ENCODE assay signal across 21 cellular contexts in the genomic region with DNA sequence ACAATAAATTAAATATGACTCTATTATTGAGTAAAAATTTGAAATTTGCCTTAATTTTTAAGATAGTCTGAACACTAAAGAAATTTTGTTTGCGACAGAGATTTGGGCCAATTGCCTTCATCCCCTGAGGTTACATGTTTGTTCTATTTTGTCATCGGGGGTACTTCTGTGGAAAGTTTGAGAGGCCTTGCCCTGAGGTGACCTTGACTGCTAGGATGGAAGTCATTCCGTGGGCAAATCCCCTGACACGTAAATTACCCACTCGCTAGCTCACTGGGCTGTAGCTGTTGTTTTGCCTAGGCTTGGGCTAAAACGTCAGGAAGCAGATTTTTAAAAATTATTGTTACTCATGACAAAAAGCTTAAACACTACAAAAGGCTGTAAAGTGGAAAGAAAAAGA.
DNase-seq lines count a peak whose midpoint lies in the region; ATAC-seq and TF ChIP-seq lines count a peak whose summit lies in the region.
"Had no signal": no experiment of that assay in that cellular context is flagged by ENCODE, and none has a peak within 500 bp of the region (broad histone marks: within the 10 kb centered on the region; RNA-seq: fewer than 3 reads in every experiment).

No MANE protein-coding gene starts in this region.

- H2BK12ac ChIP-seq in mesenchymal stem cell (ENCODE audit: low read length in 2 of 2) (no peak overlapping the region), H9 (ENCODE audit: insufficient read length, low read depth, low read length) (no peak overlapping the region)

- H3K23ac ChIP-seq in mesenchymal stem cell (ENCODE audit: low read length in 2 of 2) (no peak overlapping the region), H9 (ENCODE audit: insufficient read length, low read depth, low read length) (no peak overlapping the region)

- H3K4me1 ChIP-seq in mesenchymal stem cell (ENCODE audit: control insufficient read depth, insufficient read depth, low read depth, low read length) (no peaks in the 10 kb centered on the region), subcutaneous abdominal adipose tissue (ENCODE audit: control insufficient read depth in 5 of 5, insufficient read depth in 5 of 5, low read length in 5 of 5) (peaks cover 7 to 44% (median 35%) of the 10 kb centered on the region in 5 donors), H9 (ENCODE audit: insufficient read depth, low read length) (no peaks in the 10 kb centered on the region), upper lobe of left lung (no peaks in the 10 kb centered on the region)
- H3K4me1 ChIP-seq: A549 had no signal

- H3K4me2 ChIP-seq in mesenchymal stem cell (ENCODE audit: low read length, poor library complexity, severe bottlenecking) (no peak overlapping the region), H9 (ENCODE audit: insufficient read depth, insufficient read length, low read length) (no peak overlapping the region)
- H3K4me2 ChIP-seq: A549 had no signal

- no peak overlapping the region for H4K91ac ChIP-seq in mesenchymal stem cell (ENCODE audit: low read length)
- H4K91ac ChIP-seq in H9 (ENCODE audit: insufficient read length, low read depth, low read length), result no peak overlapping the region

- H3K36me3 Mint-ChIP-seq in H9 (ENCODE audit: insufficient read depth in 1 of 3, low read depth in 3 of 3), result peaks cover 1 to 11% (median 4%) of the 10 kb centered on the region in 3 experiments; a peak in 6 of 7 replicates

- 53% methylated on average over 4 of the region's 6 CpGs for WGBS in mesenchymal stem cell
- no CpG with 5 or more reads among the region's 6 CpGs for WGBS in H9 (ENCODE audit: extremely low coverage, insufficient read length, low lambda C conversion rate)
- 72 to 73% methylated on average over 6 of the region's 6 CpGs for WGBS in upper lobe of left lung, 2 donors

- H2AK5ac ChIP-seq in mesenchymal stem cell (ENCODE audit: low read length, severe bottlenecking), result no peak overlapping the region
- H2AK5ac ChIP-seq in H9 (ENCODE audit: insufficient read length, low read length), result no peak overlapping the region

- TF ChIP-seq POLR2A in upper lobe of left lung (IDR thresholded peaks at IDR 0.05), result no peak

- H3K4me1 Mint-ChIP-seq in H9, result peaks cover 12 to 13% of the 10 kb centered on the region in 2 experiments

- TF ChIP-seq CTCF in H9 (conservative IDR thresholded peaks at IDR 0.05) (no peak), upper lobe of left lung (IDR thresholded peaks at IDR 0.05) (no peak)

- H3K9me3 Mint-ChIP-seq in H9, result peaks cover 5 to 10% of the 10 kb centered on the region in 2 experiments
- H3K9me3 Mint-ChIP-seq: CD4-positive, alpha-beta T cell had no signal

- H2BK20ac ChIP-seq in H9 (ENCODE audit: low read depth, low read length, poor library complexity, severe bottlenecking), result no peak overlapping the region

- H3K27me3 Mint-ChIP-seq in H9 (ENCODE audit: low read depth), result no peaks in the 10 kb centered on the region
- H3K27me3 Mint-ChIP-seq: CD4-positive, alpha-beta T cell had no signal

- H4K5ac ChIP-seq in H9 (ENCODE audit: insufficient read length, low read depth, low read length), result no peak overlapping the region

- no peak overlapping the region for H3K14ac ChIP-seq in mesenchymal stem cell (ENCODE audit: low read length in 2 of 2)
- H3K14ac ChIP-seq in H9 (ENCODE audit: insufficient read depth, low read length), result no peak overlapping the region

- no peak for ATAC-seq in upper lobe of left lung (ENCODE audit: low FRiP score in 2 of 2)
- ATAC-seq: A549 had no signal

- no peaks in the 10 kb centered on the region for H3K79me2 ChIP-seq in H9 (ENCODE audit: insufficient read depth, low read length)

- no peak for TF ChIP-seq EP300 in upper lobe of left lung (IDR thresholded peaks at IDR 0.05)

- H3K4ac ChIP-seq in mesenchymal stem cell (ENCODE audit: low read depth in 1 of 2, low read length in 2 of 2) (no peak overlapping the region), H9 (ENCODE audit: low read depth, low read length) (no peak overlapping the region)

- DNase-seq in AG20443 (ENCODE audit: low spot score) (peak; percentile 26), fibroblast of gingiva (ENCODE audit: low read depth) (peak; percentile 26), mesenchymal stem cell (peak; percentile 24), H9 (no peak), upper lobe of left lung (no peak), H4 (ENCODE audit: low spot score) (no peak)
- DNase-seq in activated CD4-positive, CD25-positive, alpha-beta regulatory T cell treated with anti-CD3 and anti-CD28 coated beads, Interleukin-2, amount 50 U/mL, for 72 hours, result no peak
- DNase-seq: AML-193; CD4-positive, alpha-beta T cell; EL; H7; Karpas-422; MG63; NCI-H1092; NCI-H1694; NCI-H2107; NCI-H345; NCI-H526 treated with DMSO at 0.1 percent for 48 hours; SIG-M5 had no signal

- H3K23me2 ChIP-seq in H9 (ENCODE audit: insufficient read length, low read depth, low read length, poor library complexity, severe bottlenecking), result no peaks in the 10 kb centered on the region

- peak overlapping the region in 1 of 2 experiments; percentile 63 for H3K4me3 ChIP-seq in mesenchymal stem cell (ENCODE audit: insufficient read depth in 1 of 2, low read depth in 1 of 2, low read length in 2 of 2)
- no peak overlapping the region for H3K4me3 ChIP-seq in subcutaneous abdominal adipose tissue (ENCODE audit: low read depth in 1 of 5, low read length in 5 of 5)
- H3K4me3 ChIP-seq in upper lobe of left lung, result no peak overlapping the region
- H3K4me3 ChIP-seq: A549, MG63 had no signal

- H3K18ac ChIP-seq in mesenchymal stem cell (ENCODE audit: low read depth in 1 of 2, low read length in 2 of 2) (peak overlapping the region in 1 of 2 experiments; percentile 80), H9 (ENCODE audit: insufficient read length, low read depth, low read length) (no peak overlapping the region)

- H3K9ac ChIP-seq in mesenchymal stem cell (ENCODE audit: low read length) (peak overlapping the region; percentile 78), subcutaneous abdominal adipose tissue (ENCODE audit: low read length in 5 of 5) (no peak overlapping the region), H9 (ENCODE audit: extremely low read depth, insufficient read length, low read length) (no peak overlapping the region)

- no peak overlapping the region for H2BK15ac ChIP-seq in mesenchymal stem cell (ENCODE audit: low read depth, poor library complexity, severe bottlenecking)
- H2BK15ac ChIP-seq in H9 (ENCODE audit: low read depth, low read length), result no peak overlapping the region

- H3K56ac ChIP-seq in H9 (ENCODE audit: insufficient read length, low read depth, low read length), result no peak overlapping the region

- H2BK120ac ChIP-seq in mesenchymal stem cell (ENCODE audit: low read depth, low read length) (no peak overlapping the region), H9 (ENCODE audit: low read depth, low read length, poor library complexity, severe bottlenecking) (no peak overlapping the region)

- H3K4me3 Mint-ChIP-seq in H9, result no peak overlapping the region
- H3K4me3 Mint-ChIP-seq: CD4-positive, alpha-beta T cell had no signal

- H3K79me1 ChIP-seq in mesenchymal stem cell (replicated peaks; ENCODE audit: low read length, poor library complexity, severe bottlenecking) (no peaks in the 10 kb centered on the region), H9 (ENCODE audit: insufficient read depth, low read depth, low read length, poor library complexity, severe bottlenecking) (no peaks in the 10 kb centered on the region)

- H4K8ac ChIP-seq in mesenchymal stem cell (ENCODE audit: low read length) (no peak overlapping the region), H9 (replicated peaks; ENCODE audit: insufficient read length, low read depth, low read length) (no peak overlapping the region)

- H2AFZ ChIP-seq in mesenchymal stem cell (ENCODE audit: low read depth, low read length) (no peak overlapping the region), H9 (ENCODE audit: low read length) (no peak overlapping the region)

- no peak overlapping the region for H3K27ac Mint-ChIP-seq in H9
- H3K27ac Mint-ChIP-seq: CD4-positive, alpha-beta T cell had no signal

- no peak overlapping the region for H3T11ph ChIP-seq in H9 (ENCODE audit: low read length)

- no peaks in the 10 kb centered on the region for H3K36me3 ChIP-seq in mesenchymal stem cell (ENCODE audit: control insufficient read depth in 1 of 2, insufficient read depth in 2 of 2, low read depth in 1 of 2, low read length in 2 of 2)
- no peaks in the 10 kb centered on the region for H3K36me3 ChIP-seq in subcutaneous abdominal adipose tissue (ENCODE audit: control insufficient read depth in 5 of 5, insufficient read depth in 5 of 5, low read length in 5 of 5)
- no peaks in the 10 kb centered on the region for H3K36me3 ChIP-seq in upper lobe of left lung
- H3K36me3 ChIP-seq: MG63 had no signal

- H3K27me3 ChIP-seq in mesenchymal stem cell (ENCODE audit: control insufficient read depth in 1 of 2, insufficient read depth in 1 of 2, low read length in 2 of 2), result no peaks in the 10 kb centered on the region
- H3K27me3 ChIP-seq in subcutaneous abdominal adipose tissue (ENCODE audit: control insufficient read depth in 5 of 5, insufficient read depth in 4 of 5, low read length in 5 of 5), result no peaks in the 10 kb centered on the region
- no peaks in the 10 kb centered on the region for H3K27me3 ChIP-seq in H9 (ENCODE audit: insufficient read depth, low read length)
- H3K27me3 ChIP-seq in upper lobe of left lung, result no peaks in the 10 kb centered on the region
- H3K27me3 ChIP-seq: MG63 had no signal

- H2BK5ac ChIP-seq in mesenchymal stem cell (ENCODE audit: low read depth, low read length, poor library complexity, severe bottlenecking), result no peak overlapping the region
- H2BK5ac ChIP-seq in H9 (ENCODE audit: insufficient read length, low read length), result no peak overlapping the region

- H3K27ac ChIP-seq in mesenchymal stem cell (ENCODE audit: low read length, poor library complexity, severe bottlenecking) (no peak overlapping the region), subcutaneous abdominal adipose tissue (ENCODE audit: low read depth, low read length) (peak overlapping the region; percentile 87), H9 (ENCODE audit: insufficient read length, low read depth, low read length) (no peak overlapping the region), upper lobe of left lung (no peak overlapping the region)
- H3K27ac ChIP-seq: A549 had no signal

- H4K20me1 ChIP-seq in H9 (ENCODE audit: control insufficient read depth, insufficient read depth, insufficient read length), result no peaks in the 10 kb centered on the region

- H3K9me3 ChIP-seq in mesenchymal stem cell (ENCODE audit: control insufficient read depth, low read length), result peaks cover 15% of the 10 kb centered on the region
- peaks cover 0 to 10% (median 4%) of the 10 kb centered on the region in 5 donors for H3K9me3 ChIP-seq in subcutaneous abdominal adipose tissue (ENCODE audit: control insufficient read depth in 5 of 5, low read length in 5 of 5)
- H3K9me3 ChIP-seq in H9 (ENCODE audit: control insufficient read depth, low read depth, low read length), result no peaks in the 10 kb centered on the region
- peaks cover 0 to 6% (median 0%) of the 10 kb centered on the region in 4 donors for H3K9me3 ChIP-seq in upper lobe of left lung

Comparison
In these comparisons a context has a peak if more than half of its experiments do, and no peak if none do; other contexts are left out.
1. DNase-seq: peak in AG20443 (single experiment), fibroblast of gingiva (single experiment) and mesenchymal stem cell (single experiment); none in H9 (single experiment), activated CD4-positive, CD25-positive, alpha-beta regulatory T cell treated with anti-CD3 and anti-CD28 coated beads, Interleukin-2, amount 50 U/mL, for 72 hours (single experiment), upper lobe of left lung (0 of 2) and H4 (single experiment).